Comparison of ENCODE assay signal across 24 cellular contexts in genomic region chr21:16258834-16259611, GRCh38.
"Had no signal": no experiment of that assay in that cellular context is flagged by ENCODE, and none has a peak within 500 bp of the region (broad histone marks: within the 10 kb centered on the region; RNA-seq: fewer than 3 reads in every experiment).

No MANE protein-coding gene starts in this region.

- H3K27me3 ChIP-seq: adrenal gland, breast epithelium, colonic mucosa, tibial artery had no signal

- H3K36me3 Mint-ChIP-seq: activated naive CD8-positive, alpha-beta T cell had no signal

- H3K4me3 ChIP-seq: adrenal gland, breast epithelium, colonic mucosa, skin epidermis, tibial artery had no signal

- ATAC-seq: activated CD4-positive, alpha-beta T cell treated with anti-CD3 and anti-CD28 coated beads for 36 hours had no signal

- H3K4me3 Mint-ChIP-seq: activated B cell treated with CpG ODN at 0.5 μM for 24 hours; activated CD4-positive, alpha-beta T cell treated with anti-CD3 and anti-CD28 coated beads for 36 hours; activated naive CD8-positive, alpha-beta T cell; activated T-cell treated with anti-CD3 and anti-CD28 coated beads, Interleukin-2, amount 50 U/mL, for 24 hours; neural crest cell; stimulated activated naive CD8-positive, alpha-beta T cell treated with anti-CD3 and anti-CD28 coated beads, Interleukin-15, Interleukin-2, amounts not matched to agents 100 ng/mL and 50 ng/mL, for 24 hours; T-helper 1 cell treated with Interleukin-12 subunit alpha and Interleukin-12 subunit beta and Interleukin-4 antibody, amounts not matched to agents 30 μg/mL and 1 μg/mL, for 36 hours had no signal

- H3K27ac Mint-ChIP-seq: activated B cell treated with CpG ODN at 0.5 μM for 24 hours; activated CD4-positive, alpha-beta T cell treated with anti-CD3 and anti-CD28 coated beads for 36 hours; activated naive CD8-positive, alpha-beta T cell; activated T-cell treated with anti-CD3 and anti-CD28 coated beads, Interleukin-2, amount 50 U/mL, for 24 hours; activated T-helper 2 cell treated with anti-CD3 and anti-CD28 coated beads, Interferon-gamma antibody, Interleukin-2, Interleukin-4, amounts not matched to agents 10 μg/mL and 5 μg/mL and 100 μg/mL, durations not matched to agents 14 hours and 24 hours and 36 hours; stimulated activated naive CD8-positive, alpha-beta T cell treated with anti-CD3 and anti-CD28 coated beads, Interleukin-15, Interleukin-2, amounts not matched to agents 100 ng/mL and 50 ng/mL, for 24 hours; T-helper 1 cell treated with Interleukin-12 subunit alpha and Interleukin-12 subunit beta and Interleukin-4 antibody, amounts not matched to agents 30 μg/mL and 1 μg/mL, for 36 hours had no signal

- H3K27me3 Mint-ChIP-seq: activated B cell treated with CpG ODN at 0.5 μM for 24 hours; activated CD4-positive, alpha-beta T cell treated with anti-CD3 and anti-CD28 coated beads for 36 hours; activated naive CD8-positive, alpha-beta T cell; activated T-cell treated with anti-CD3 and anti-CD28 coated beads, Interleukin-2, amount 50 U/mL, for 24 hours; stimulated activated naive CD8-positive, alpha-beta T cell treated with anti-CD3 and anti-CD28 coated beads, Interleukin-15, Interleukin-2, amounts not matched to agents 100 ng/mL and 50 ng/mL, for 24 hours had no signal

- H3K4me1 Mint-ChIP-seq: activated B cell treated with CpG ODN at 0.5 μM for 24 hours, neural crest cell had no signal

- H3K27ac ChIP-seq: adrenal gland, breast epithelium, colonic mucosa, epithelial cell of prostate, skin epidermis, tibial artery had no signal

- FAIRE-seq: astrocyte, urothelium cell line had no signal

- H3K9me3 Mint-ChIP-seq: activated B cell treated with CpG ODN at 0.5 μM for 24 hours; activated T-cell treated with anti-CD3 and anti-CD28 coated beads, Interleukin-2, amount 50 U/mL, for 24 hours; activated T-helper 2 cell treated with anti-CD3 and anti-CD28 coated beads, Interferon-gamma antibody, Interleukin-2, Interleukin-4, amounts not matched to agents 10 μg/mL and 5 μg/mL and 100 μg/mL, durations not matched to agents 14 hours and 24 hours and 36 hours; neural crest cell; stimulated activated naive CD8-positive, alpha-beta T cell treated with anti-CD3 and anti-CD28 coated beads, Interleukin-15, Interleukin-2, amounts not matched to agents 100 ng/mL and 50 ng/mL, for 24 hours; T-helper 1 cell treated with Interleukin-12 subunit alpha and Interleukin-12 subunit beta and Interleukin-4 antibody, amounts not matched to agents 30 μg/mL and 1 μg/mL, for 36 hours had no signal

- H3K4me1 ChIP-seq: breast epithelium, colonic mucosa had no signal

- H3K9me3 ChIP-seq: adrenal gland, breast epithelium, colonic mucosa, tibial artery had no signal

- DNase-seq: activated B cell treated with CpG ODN at 0.5 μM for 24 hours; activated CD4-positive, alpha-beta T cell treated with anti-CD3 and anti-CD28 coated beads for 36 hours; activated CD4-positive, alpha-beta T cell treated with anti-CD3 and anti-CD28 coated beads, Interleukin-2, amount 50 U/mL, for 4 hours; activated CD8-positive, alpha-beta memory T cell treated with anti-CD3 and anti-CD28 coated beads for 24 hours; activated CD8-positive, alpha-beta memory T cell treated with anti-CD3 and anti-CD28 coated beads, Interleukin-2, amount 50 U/mL, for 4 hours; activated naive CD4-positive, alpha-beta T cell; activated T-cell treated with anti-CD3 and anti-CD28 coated beads, Interleukin-2, amount 50 U/mL, for 24 hours; adrenal gland; colonic mucosa; foreskin fibroblast; occipital lobe; stimulated activated CD4-positive, alpha-beta T cell treated with anti-CD3 and anti-CD28 coated beads, Interleukin-1b, Interleukin-23, amount 100 ng/mL, for 48 hours; T1000; tibial artery had no signal

- H3K36me3 ChIP-seq: adrenal gland, breast epithelium, colonic mucosa, tibial artery had no signal
